1 cellular context compared by ENCODE assay signal in the genomic region with DNA sequence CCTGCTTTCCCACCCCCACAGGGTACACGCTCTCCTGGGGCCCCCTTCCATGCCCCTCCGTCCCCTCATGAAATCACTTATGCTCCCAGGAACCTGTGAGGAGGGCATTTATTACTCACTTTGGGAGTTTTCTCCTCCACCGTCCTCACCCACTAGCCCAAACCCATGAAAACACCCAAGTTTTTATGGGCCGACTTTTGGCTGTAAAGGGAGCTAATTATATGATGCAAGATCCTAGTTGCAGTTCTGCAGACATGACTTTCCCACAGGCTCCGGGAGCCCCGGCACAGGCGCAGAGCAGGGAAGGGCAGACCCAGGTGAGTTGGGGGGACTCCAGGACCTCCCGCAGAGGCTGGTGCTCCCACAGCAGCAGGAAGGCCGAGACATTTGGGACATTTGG.
TF ChIP-seq lines count a peak whose summit lies in the region.

No MANE protein-coding gene starts in this region.

TF ChIP-seq in HepG2, 621 proteins besides CTCF, POLR2A, EP300 and RAD21:
- TF ChIP-seq AGO2 (optimal IDR thresholded peaks at IDR 0.05; ENCODE audit: low read depth, low read length) (peak; percentile 32), IKZF1 (IDR thresholded peaks at IDR 0.05) (no peak), TAF1 (CRISPR knock-in tag; IDR thresholded peaks at IDR 0.05) (no peak), POLR2G (IDR thresholded peaks at IDR 0.05; ENCODE audit: low read depth, low read length) (0 out of 2 replicates have a peak, but pooled peaks have one; percentile 9), GATA4 (IDR thresholded peaks at IDR 0.05; ENCODE audit: borderline replicate concordance, low read depth) (no peak)
